Comparison of ENCODE assay signal across 39 cellular contexts in genomic region chr4:7575426-7575825, GRCh38.
"Had no signal": no experiment of that assay in that cellular context is flagged by ENCODE, and none has a peak within 500 bp of the region (broad histone marks: within the 10 kb centered on the region; RNA-seq: fewer than 3 reads in every experiment).

No MANE protein-coding gene starts in this region.

- H3K27me3 Mint-ChIP-seq: activated naive CD8-positive, alpha-beta T cell treated with anti-CD3 and anti-CD28 coated beads, Interleukin-2, amount 10 ng/mL, durations not matched to agents 7 days and 5 days had no signal

- H3K4me3 ChIP-seq: adrenal gland, ascending aorta, body of pancreas, breast epithelium, cardiac muscle cell had no signal

- H3K4me1 Mint-ChIP-seq: activated naive CD4-positive, alpha-beta T cell treated with anti-CD3 and anti-CD28 coated beads, Interleukin-2, amount 10 ng/mL, durations not matched to agents 7 days and 5 days; activated naive CD4-positive, alpha-beta T cell treated with anti-CD3 and anti-CD28 coated beads, Interleukin-2, amount 50 U/mL, for 24 hours; activated naive CD8-positive, alpha-beta T cell treated with anti-CD3 and anti-CD28 coated beads for 36 hours; activated naive CD8-positive, alpha-beta T cell treated with anti-CD3 and anti-CD28 coated beads, Interleukin-2, amount 10 ng/mL, durations not matched to agents 7 days and 5 days; activated naive CD8-positive, alpha-beta T cell treated with anti-CD3 and anti-CD28 coated beads, Interleukin-2, amount 50 U/mL, for 24 hours; activated T-helper 17 cell treated with anti-CD3 and anti-CD28 coated beads, Interleukin-2, amount 50 U/mL, for 72 hours; central memory CD8-positive, alpha-beta T cell had no signal

- FAIRE-seq: astrocyte, bronchial epithelial cell had no signal

- H3K36me3 Mint-ChIP-seq: activated naive CD8-positive, alpha-beta T cell treated with anti-CD3 and anti-CD28 coated beads, Interleukin-2, amount 10 ng/mL, durations not matched to agents 7 days and 5 days had no signal

- H3K27ac Mint-ChIP-seq: activated naive CD4-positive, alpha-beta T cell treated with anti-CD3 and anti-CD28 coated beads for 36 hours; activated naive CD4-positive, alpha-beta T cell treated with anti-CD3 and anti-CD28 coated beads, Interleukin-2, amount 10 ng/mL, durations not matched to agents 7 days and 5 days; activated naive CD4-positive, alpha-beta T cell treated with anti-CD3 and anti-CD28 coated beads, Interleukin-2, amount 50 U/mL, for 24 hours; activated naive CD4-positive, alpha-beta T cell treated with anti-CD3 and anti-CD28 coated beads, Interleukin-2, amount 50 U/mL, for 72 hours; activated naive CD8-positive, alpha-beta T cell treated with anti-CD3 and anti-CD28 coated beads for 36 hours; activated naive CD8-positive, alpha-beta T cell treated with anti-CD3 and anti-CD28 coated beads, Interleukin-2, amount 10 ng/mL, durations not matched to agents 7 days and 5 days; activated naive CD8-positive, alpha-beta T cell treated with anti-CD3 and anti-CD28 coated beads, Interleukin-2, amount 50 U/mL, for 24 hours; activated T-cell treated with anti-CD3 and anti-CD28 coated beads, Interleukin-2, amount 50 U/mL, for 24 hours; activated T-cell treated with anti-CD3 and anti-CD28 coated beads, Interleukin-2, amount 50 U/mL, for 72 hours; activated T-helper 1 cell treated with anti-CD3 and anti-CD28 coated beads, Interleukin-12 subunit alpha, Interleukin-12 subunit beta, Interleukin-2, Interleukin-4 antibody, amounts not matched to agents 30 ng/mL and 10 ng/mL and 1 ng/mL, durations not matched to agents 14 hours and 24 hours and 36 hours; activated T-helper 17 cell treated with anti-CD3 and anti-CD28 coated beads, Interleukin-2, amount 50 U/mL, for 72 hours; activated T-helper 2 cell treated with anti-CD3 and anti-CD28 coated beads, Interferon-gamma antibody, Interleukin-2, Interleukin-4, amounts not matched to agents 10 μg/mL and 5 μg/mL and 100 μg/mL, durations not matched to agents 14 hours and 24 hours and 36 hours had no signal

- DNase-seq: activated effector memory CD4-positive, alpha-beta T cell treated with anti-CD3 and anti-CD28 coated beads, Interleukin-2, amount 50 U/mL, for 16 hours; activated effector memory CD4-positive, alpha-beta T cell treated with Interleukin-2 at 50 U/mL for 16 hours; activated gamma-delta T cell; activated gamma-delta T cell treated with Interleukin-2 at 50 U/mL for 16 hours; activated naive CD4-positive, alpha-beta T cell; activated naive CD4-positive, alpha-beta T cell treated with anti-CD3 and anti-CD28 coated beads for 36 hours; activated naive CD4-positive, alpha-beta T cell treated with anti-CD3 and anti-CD28 coated beads, Interleukin-2, amount 10 ng/mL, durations not matched to agents 7 days and 5 days; activated naive CD4-positive, alpha-beta T cell treated with anti-CD3 and anti-CD28 coated beads, Interleukin-2, amount 50 U/mL, for 16 hours; activated naive CD4-positive, alpha-beta T cell treated with Interleukin-2 at 50 U/mL for 16 hours; activated naive CD8-positive, alpha-beta T cell treated with anti-CD3 and anti-CD28 coated beads for 36 hours; activated naive CD8-positive, alpha-beta T cell treated with anti-CD3 and anti-CD28 coated beads, Interleukin-2, amount 10 ng/mL, durations not matched to agents 7 days and 5 days; activated naive CD8-positive, alpha-beta T cell treated with anti-CD3 and anti-CD28 coated beads, Interleukin-2, amount 50 U/mL, for 24 hours; activated T-cell treated with anti-CD3 and anti-CD28 coated beads, Interleukin-2, amount 50 U/mL, for 24 hours; activated T-cell treated with anti-CD3 and anti-CD28 coated beads, Interleukin-2, amount 50 U/mL, for 4 hours; activated T-cell treated with anti-CD3 and anti-CD28 coated beads, Interleukin-2, amount 50 U/mL, for 48 hours; activated T-cell treated with anti-CD3 and anti-CD28 coated beads, Interleukin-2, amount 50 U/mL, for 72 hours; adrenal gland; amniotic stem cell; amygdala; anterior cingulate cortex; aorta; body of pancreas; brain microvascular endothelial cell; caudate nucleus; central memory CD4-positive, alpha-beta T cell; cerebellar nuclear complex had no signal

- H3K27me3 ChIP-seq: adrenal gland, ascending aorta, body of pancreas, brain microvascular endothelial cell, breast epithelium, cardiac muscle cell had no signal

- H3K4me1 ChIP-seq: adrenal gland, ascending aorta, body of pancreas, breast epithelium had no signal

- H3K36me3 ChIP-seq: adrenal gland, ascending aorta, brain microvascular endothelial cell, breast epithelium, cardiac muscle cell had no signal

- ATAC-seq: activated naive CD4-positive, alpha-beta T cell treated with anti-CD3 and anti-CD28 coated beads, Interleukin-2, amount 50 U/mL, for 72 hours; activated naive CD8-positive, alpha-beta T cell treated with anti-CD3 and anti-CD28 coated beads, Interleukin-2, amount 50 U/mL, for 24 hours; activated T-cell treated with anti-CD3 and anti-CD28 coated beads, Interleukin-2, amount 50 U/mL, for 4 hours; activated T-cell treated with anti-CD3 and anti-CD28 coated beads, Interleukin-2, amount 50 U/mL, for 72 hours; activated T-helper 17 cell treated with anti-CD3 and anti-CD28 coated beads, Interleukin-2, amount 50 U/mL, for 72 hours; body of pancreas had no signal

- H3K27ac ChIP-seq: adrenal gland, ascending aorta, body of pancreas, brain microvascular endothelial cell, breast epithelium, cardiac muscle cell had no signal

- H3K4me3 Mint-ChIP-seq: activated naive CD4-positive, alpha-beta T cell treated with anti-CD3 and anti-CD28 coated beads for 36 hours; activated naive CD4-positive, alpha-beta T cell treated with anti-CD3 and anti-CD28 coated beads, Interleukin-2, amount 10 ng/mL, durations not matched to agents 7 days and 5 days; activated naive CD4-positive, alpha-beta T cell treated with anti-CD3 and anti-CD28 coated beads, Interleukin-2, amount 50 U/mL, for 24 hours; activated naive CD8-positive, alpha-beta T cell; activated naive CD8-positive, alpha-beta T cell treated with anti-CD3 and anti-CD28 coated beads for 36 hours; activated naive CD8-positive, alpha-beta T cell treated with anti-CD3 and anti-CD28 coated beads, Interleukin-2, amount 10 ng/mL, durations not matched to agents 7 days and 5 days; activated naive CD8-positive, alpha-beta T cell treated with anti-CD3 and anti-CD28 coated beads, Interleukin-2, amount 50 U/mL, for 24 hours; activated T-cell treated with anti-CD3 and anti-CD28 coated beads, Interleukin-2, amount 50 U/mL, for 24 hours; activated T-cell treated with anti-CD3 and anti-CD28 coated beads, Interleukin-2, amount 50 U/mL, for 4 hours; activated T-cell treated with anti-CD3 and anti-CD28 coated beads, Interleukin-2, amount 50 U/mL, for 72 hours; activated T-helper 1 cell treated with anti-CD3 and anti-CD28 coated beads, Interleukin-12 subunit alpha, Interleukin-12 subunit beta, Interleukin-2, Interleukin-4 antibody, amounts not matched to agents 30 ng/mL and 10 ng/mL and 1 ng/mL, durations not matched to agents 14 hours and 24 hours and 36 hours; activated T-helper 17 cell treated with anti-CD3 and anti-CD28 coated beads, Interleukin-2, amount 50 U/mL, for 72 hours; brain; central memory CD8-positive, alpha-beta T cell had no signal
